In genomic region chr13:103101500-103101899, GRCh38 we compare ENCODE assay signal across 31 cellular contexts. TPM values are rescaled to one million over a fixed set of nuclear protein-coding genes. Genes with fewer than 3 reads are reported as not detected.
"Had no signal": no experiment of that assay in that cellular context is flagged by ENCODE, and none has a peak within 500 bp of the region (broad histone marks: within the 10 kb centered on the region; RNA-seq: fewer than 3 reads in every experiment).

No MANE protein-coding gene starts in this region.

- H3K27ac ChIP-seq: body of pancreas, heart left ventricle, left lung, lower lobe of right lung, neutrophil, ovary, sigmoid colon, upper lobe of left lung, vagina, WERI-Rb-1 had no signal

- H3K9me3 ChIP-seq: body of pancreas, left lung, lower lobe of right lung, neutrophil, ovary, sigmoid colon, vagina had no signal

- DNase-seq: activated CD4-positive, alpha-beta T cell treated with anti-CD3 and anti-CD28 coated beads for 48 hours; activated CD4-positive, alpha-beta T cell treated with anti-CD3 and anti-CD28 coated beads, Interleukin-2, amount 50 U/mL, for 48 hours; activated CD8-positive, alpha-beta memory T cell treated with anti-CD3 and anti-CD28 coated beads for 24 hours; activated effector memory CD4-positive, alpha-beta T cell treated with Interleukin-2 at 50 U/mL for 16 hours; activated naive CD4-positive, alpha-beta T cell treated with Interleukin-2 at 50 U/mL for 16 hours; body of pancreas; heart left ventricle; hypothalamus; kidney glomerular epithelial cell; left lung; lower lobe of right lung; nephron progenitor cell; ovary; sigmoid colon; small intestine; stimulated activated CD4-positive, alpha-beta T cell treated with anti-CD3 and anti-CD28 coated beads, Interleukin-1b, Interleukin-23, amount 100 ng/mL, for 48 hours; stimulated activated CD4-positive, alpha-beta T cell treated with anti-CD3 and anti-CD28 coated beads, Interleukin-4, amount 100 ng/mL, for 4 hours; stimulated activated CD8-positive, alpha-beta memory T cell treated with anti-CD3 and anti-CD28 coated beads, Interleukin-4, amount 100 ng/mL, for 48 hours; stimulated activated naive CD8-positive, alpha-beta T cell treated with anti-CD3 and anti-CD28 coated beads, Interleukin-15, amount 100 ng/mL, for 72 hours; substantia nigra; T1000; upper lobe of left lung; WERI-Rb-1 had no signal

- H3K4me1 ChIP-seq: body of pancreas, left lung, lower lobe of right lung, sigmoid colon, upper lobe of left lung, vagina had no signal

- H3K9me3 Mint-ChIP-seq: stimulated activated memory B cell treated with anti-CD40 and anti-IgM and Interleukin-4, amounts not matched to agents 10 μg/mL and 1 μg/mL and 100 μg/mL, for 72 hours; stimulated activated naive CD8-positive, alpha-beta T cell treated with anti-CD3 and anti-CD28 coated beads, Interleukin-15, amount 100 ng/mL, for 72 hours had no signal

- H3K27me3 Mint-ChIP-seq: progenitor cell of endocrine pancreas; stimulated activated memory B cell treated with anti-CD40 and anti-IgM and Interleukin-4, amounts not matched to agents 10 μg/mL and 1 μg/mL and 100 μg/mL, for 72 hours had no signal

- H3K36me3 ChIP-seq: heart left ventricle, left lung, lower lobe of right lung, neutrophil, ovary, sigmoid colon, upper lobe of left lung, vagina, WERI-Rb-1 had no signal

- H3K4me3 Mint-ChIP-seq: activated naive CD8-positive, alpha-beta T cell; nephron progenitor cell; stimulated activated memory B cell treated with anti-CD40 and anti-IgM and Interleukin-4, amounts not matched to agents 10 μg/mL and 1 μg/mL and 100 μg/mL, for 72 hours; stimulated activated naive CD8-positive, alpha-beta T cell treated with anti-CD3 and anti-CD28 coated beads, Interleukin-15, amount 100 ng/mL, for 72 hours had no signal

- H3K27me3 ChIP-seq: body of pancreas, heart left ventricle, left lung, neutrophil, ovary, sigmoid colon, upper lobe of left lung, vagina had no signal

- H3K27ac Mint-ChIP-seq: activated naive CD8-positive, alpha-beta T cell; nephron progenitor cell; progenitor cell of endocrine pancreas; stimulated activated memory B cell treated with anti-CD40 and anti-IgM and Interleukin-4, amounts not matched to agents 10 μg/mL and 1 μg/mL and 100 μg/mL, for 72 hours; stimulated activated naive CD8-positive, alpha-beta T cell treated with anti-CD3 and anti-CD28 coated beads, Interleukin-15, amount 100 ng/mL, for 72 hours had no signal

- H3K4me3 ChIP-seq: body of pancreas, heart left ventricle, left lung, lower lobe of right lung, ovary, sigmoid colon, upper lobe of left lung, vagina had no signal

- H3K4me1 Mint-ChIP-seq: stimulated activated memory B cell treated with anti-CD40 and anti-IgM and Interleukin-4, amounts not matched to agents 10 μg/mL and 1 μg/mL and 100 μg/mL, for 72 hours; stimulated activated naive CD8-positive, alpha-beta T cell treated with anti-CD3 and anti-CD28 coated beads, Interleukin-15, amount 100 ng/mL, for 72 hours had no signal

- H3K36me3 Mint-ChIP-seq: activated naive CD8-positive, alpha-beta T cell; stimulated activated memory B cell treated with anti-CD40 and anti-IgM and Interleukin-4, amounts not matched to agents 10 μg/mL and 1 μg/mL and 100 μg/mL, for 72 hours had no signal

RNA-seq across cellular contexts. Expression of gene SLC10A2, which starts 35.3 kb away (rescaled TPM):
- total RNA-seq: body of pancreas, esophagus mucosa, heart left ventricle, left lung, lower lobe of right lung, mesenteric fat pad, progenitor cell of endocrine pancreas, renal cortical epithelial cell, sigmoid colon, upper lobe of left lung, vagina had no signal
